In the genomic region with DNA sequence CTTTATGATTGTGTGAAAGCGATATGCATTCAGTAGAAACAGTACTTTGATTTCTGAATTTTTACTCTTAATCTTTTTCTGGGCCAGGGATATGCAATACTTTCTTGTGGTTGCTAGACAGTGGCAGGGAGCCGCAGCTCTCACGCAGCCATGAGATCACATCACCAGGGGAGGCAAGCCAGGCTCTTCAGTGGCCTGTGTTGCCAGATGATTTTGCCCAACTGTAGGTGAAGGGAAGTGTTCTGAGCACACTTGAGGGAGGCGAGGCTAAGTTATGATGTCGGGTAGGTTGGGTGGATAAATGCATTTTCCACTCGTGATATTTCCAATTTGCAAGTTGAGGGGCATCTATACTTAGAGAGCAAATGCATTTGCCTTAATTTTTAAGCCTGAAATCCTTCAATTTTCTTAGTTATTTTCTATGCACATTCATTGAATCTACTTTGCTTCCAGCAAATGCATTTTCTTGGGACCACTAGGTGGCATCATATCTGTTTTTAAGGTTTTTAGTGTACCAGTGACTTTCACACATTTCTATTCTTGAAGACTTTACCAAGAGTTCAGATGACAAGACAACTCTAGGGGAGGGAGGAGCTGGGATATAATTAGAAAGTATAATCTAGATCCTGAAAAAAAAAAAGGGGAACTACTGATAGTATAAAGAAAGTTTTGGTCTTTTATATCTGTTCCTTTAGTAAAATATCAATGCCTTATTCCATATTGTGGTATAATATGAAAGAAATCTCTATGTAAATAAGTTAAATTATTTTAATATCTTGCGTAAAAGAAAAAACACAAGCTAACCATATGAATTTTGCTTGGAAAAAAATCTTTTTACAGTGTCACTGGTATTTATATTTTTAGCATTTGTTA, we compare ENCODE assay signal across 8 cellular contexts.
DNase-seq lines count a peak whose midpoint lies in the region; ATAC-seq and TF ChIP-seq lines count a peak whose summit lies in the region.

No MANE protein-coding gene starts in this region.

- no peaks in the 10 kb centered on the region for H3K27me3 ChIP-seq in left ventricle myocardium inferior (ENCODE audit: low read depth)
- no peaks in the 10 kb centered on the region for H3K27me3 ChIP-seq in ovary

- no peak for TF ChIP-seq EP300 in ovary (IDR thresholded peaks at IDR 0.05)

- peak; percentile 57 for TF ChIP-seq CTCF in left ventricle myocardium inferior (IDR thresholded peaks at IDR 0.05; ENCODE audit: borderline replicate concordance)
- peak; percentile 62 to 80 for TF ChIP-seq CTCF in brain (conservative IDR thresholded peaks at IDR 0.05)
- no peak for TF ChIP-seq CTCF in ovary (IDR thresholded peaks at IDR 0.05)

- TF ChIP-seq POLR2A in ovary (IDR thresholded peaks at IDR 0.05) = no peak

- no peak overlapping the region for H3K4me3 Mint-ChIP-seq in brain

- peaks cover 0 to 34% (median 0%) of the 10 kb centered on the region in 5 experiments for H3K9me3 Mint-ChIP-seq in brain

- H3K4me1 Mint-ChIP-seq in brain = no peaks in the 10 kb centered on the region

- H3K9me3 ChIP-seq in left ventricle myocardium inferior (replicated peaks) = no peaks in the 10 kb centered on the region
- no peaks in the 10 kb centered on the region for H3K9me3 ChIP-seq in ovary

- ATAC-seq in left cardiac atrium (no peak), HG03045 (IDR thresholded peaks at IDR 0.05; ENCODE audit: unreplicated experiment) (no peak), GM19023 (IDR thresholded peaks at IDR 0.05; ENCODE audit: unreplicated experiment) (no peak)

- DNase-seq in left ventricle myocardium inferior (no peak), left cardiac atrium (no peak), NCI-H146 treated with DMSO at 0.1 percent for 48 hours (lab: John Stamatoyannopoulos, UW; ENCODE audit: unreplicated experiment) (peak; percentile 58), lung microvascular endothelial cell (ENCODE audit: low read depth in 2 of 2) (peak; percentile 36 to 60), ovary (no peak)

- no peaks in the 10 kb centered on the region for H3K36me3 Mint-ChIP-seq in brain

- peaks cover 2% of the 10 kb centered on the region for H3K27me3 Mint-ChIP-seq in brain

- H3K4me1 ChIP-seq in left ventricle myocardium inferior (no peaks in the 10 kb centered on the region), ovary (ENCODE audit: insufficient read depth) (no peaks in the 10 kb centered on the region)

- intact Hi-C loops in left ventricle myocardium inferior (cut with micrococcal nuclease) = no loop called here
- intact Hi-C loops in left cardiac atrium (cut with DNase I) = no loop called here
- intact Hi-C loops in ovary (cut with DNase I) = no loop called here

- H3K27ac Mint-ChIP-seq in brain = peak overlapping the region in 1 of 5 experiments; percentile 10

- H3K4me3 ChIP-seq in left ventricle myocardium inferior = no peak overlapping the region
- no peak overlapping the region for H3K4me3 ChIP-seq in ovary

- 48 to 57% (median 50%) methylated on average over 7 of the region's 7 CpGs for WGBS in ovary, 3 donors

- H3K27ac ChIP-seq in left ventricle myocardium inferior (replicated peaks) (no peak overlapping the region), ovary (no peak overlapping the region)

- no peaks in the 10 kb centered on the region for H3K36me3 ChIP-seq in left ventricle myocardium inferior
- no peaks in the 10 kb centered on the region for H3K36me3 ChIP-seq in ovary

Comparison
In these comparisons a context has a peak if more than half of its experiments do, and no peak if none do; other contexts are left out.
1. DNase-seq: peak in NCI-H146 treated with DMSO at 0.1 percent for 48 hours (single experiment) and lung microvascular endothelial cell (2 of 2); none in left ventricle myocardium inferior (single experiment), left cardiac atrium (single experiment) and ovary (0 of 5).
2. CTCF ChIP-seq: peak in left ventricle myocardium inferior (single experiment) and brain (2 of 2); none in ovary (0 of 3).